9 cellular contexts compared by ENCODE assay signal in the genomic region with DNA sequence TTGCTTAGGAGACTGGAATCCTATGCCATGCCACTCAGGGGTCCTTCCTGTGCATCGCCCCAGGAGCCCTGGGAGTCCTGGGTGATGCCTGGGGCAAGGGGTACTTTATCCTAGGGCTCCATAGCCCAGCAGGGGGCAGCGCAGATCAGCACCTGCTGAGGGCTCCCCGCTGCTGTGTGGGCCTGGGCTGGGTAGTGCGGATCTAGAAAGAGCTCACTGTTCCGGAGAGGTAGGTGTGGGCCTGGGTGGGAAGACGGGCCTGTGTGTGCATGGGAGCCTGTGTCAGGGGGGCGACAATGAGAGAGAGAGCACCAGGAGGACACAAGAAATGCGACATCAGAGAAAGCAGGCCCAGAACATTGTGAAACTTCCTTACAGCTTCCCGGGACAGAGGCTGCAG. TPM values are rescaled to one million over a fixed set of nuclear protein-coding genes. Genes with fewer than 3 reads are reported as not detected.
A peak's percentile ranks its signal among the peaks of the same experiment; 100 is the strongest.
DNase-seq lines count a peak whose midpoint lies in the region; ATAC-seq and TF ChIP-seq lines count a peak whose summit lies in the region.
"Had no signal": no experiment of that assay in that cellular context is flagged by ENCODE, and none has a peak within 500 bp of the region (broad histone marks: within the 10 kb centered on the region; RNA-seq: fewer than 3 reads in every experiment).

No MANE protein-coding gene starts in this region.

- H3K27ac ChIP-seq in coronary artery = peak overlapping the region in 1 of 2 donors; percentile 32

- peaks cover 58% of the 10 kb centered on the region for H3K4me1 Mint-ChIP-seq in neural crest cell

- DNase-seq in 8988T (peak; percentile 84), SW480 (ENCODE audit: low spot score) (peak; percentile 25), neural crest cell (ENCODE audit: low read depth, low spot score) (peak; percentile 68), coronary artery (ENCODE audit: low spot score) (no peak)

- no peak overlapping the region for H3K4me3 Mint-ChIP-seq in neural crest cell
- H3K4me3 Mint-ChIP-seq: stimulated activated naive CD8-positive, alpha-beta T cell treated with anti-CD3 and anti-CD28 coated beads, Interleukin-15, Interleukin-2, amounts not matched to agents 100 ng/mL and 50 ng/mL, for 24 hours had no signal

- ATAC-seq in esophagus mucosa (peak; percentile 34), GM21619 (IDR thresholded peaks at IDR 0.05; ENCODE audit: unreplicated experiment) (no peak), HG03571 (IDR thresholded peaks at IDR 0.05; ENCODE audit: unreplicated experiment) (no peak)

- peak; percentile 39; the same call in 1 of the 2 replicates for TF ChIP-seq CTCF in GM12874 (IDR thresholded peaks at IDR 0.05; ENCODE audit: insufficient read depth, low read depth, low read length)
- peak; percentile 72 for TF ChIP-seq CTCF in neural crest cell (conservative IDR thresholded peaks at IDR 0.05)
- TF ChIP-seq CTCF in coronary artery (IDR thresholded peaks at IDR 0.05) = no peak

- H3K27me3 Mint-ChIP-seq in neural crest cell (ENCODE audit: low read depth) = peaks cover 6% of the 10 kb centered on the region
- H3K27me3 Mint-ChIP-seq: stimulated activated naive CD8-positive, alpha-beta T cell treated with anti-CD3 and anti-CD28 coated beads, Interleukin-15, Interleukin-2, amounts not matched to agents 100 ng/mL and 50 ng/mL, for 24 hours had no signal

- peak overlapping the region; percentile 89 for H3K27ac Mint-ChIP-seq in neural crest cell (ENCODE audit: unreplicated experiment)
- H3K27ac Mint-ChIP-seq: stimulated activated naive CD8-positive, alpha-beta T cell treated with anti-CD3 and anti-CD28 coated beads, Interleukin-15, Interleukin-2, amounts not matched to agents 100 ng/mL and 50 ng/mL, for 24 hours had no signal

- no peaks in the 10 kb centered on the region for H3K9me3 Mint-ChIP-seq in neural crest cell
- H3K9me3 Mint-ChIP-seq: stimulated activated naive CD8-positive, alpha-beta T cell treated with anti-CD3 and anti-CD28 coated beads, Interleukin-15, Interleukin-2, amounts not matched to agents 100 ng/mL and 50 ng/mL, for 24 hours had no signal

- H3K36me3 Mint-ChIP-seq in neural crest cell (ENCODE audit: low read depth) = no peaks in the 10 kb centered on the region

- H3K4me3 ChIP-seq in coronary artery = no peak overlapping the region

RNA-seq across cellular contexts. Expression of gene DAB2IP, which starts 11.4 kb away (rescaled TPM):
- total RNA-seq in esophagus mucosa (46.0 TPM), neural crest cell (46.4 and 48.3 TPM in 2 replicates)
